In genomic region chr12:65279387-65280112, GRCh38 we compare ENCODE assay signal across 8 cellular contexts. TPM values are rescaled to one million over a fixed set of nuclear protein-coding genes. Genes with fewer than 3 reads are reported as not detected.
DNase-seq lines count a peak whose midpoint lies in the region; ATAC-seq and TF ChIP-seq lines count a peak whose summit lies in the region.

No MANE protein-coding gene starts in this region.

- peaks cover 65% of the 10 kb centered on the region for H3K79me2 ChIP-seq in osteoblast (ENCODE audit: insufficient read depth, low read length)

- H4K20me1 ChIP-seq in osteoblast (ENCODE audit: insufficient read depth, low read length), result peaks cover 39% of the 10 kb centered on the region

- H3K4me3 ChIP-seq in NT2/D1 (ENCODE audit: insufficient read length, low read depth), result peak overlapping the region; percentile 84
- H3K4me3 ChIP-seq in osteoblast (ENCODE audit: insufficient read depth, low read length), result peak overlapping the region; percentile 93

- no peaks in the 10 kb centered on the region for H3K36me3 Mint-ChIP-seq in endothelial cell (ENCODE audit: low read depth, unreplicated experiment)

- peaks cover 2% of the 10 kb centered on the region for H3K27me3 Mint-ChIP-seq in endothelial cell (ENCODE audit: unreplicated experiment)

- H3K4me2 ChIP-seq in osteoblast (ENCODE audit: insufficient read depth, low read length), result peak overlapping the region; percentile 76

- no peak for TF ChIP-seq CTCF in endothelial cell (IDR thresholded peaks at IDR 0.05; ENCODE audit: unreplicated experiment)
- no peak for TF ChIP-seq CTCF in osteoblast (IDR thresholded peaks at IDR 0.05; ENCODE audit: extremely low read depth, low read depth, low read length)

- H3K9me3 ChIP-seq in NT2/D1 (ENCODE audit: insufficient read depth, low read length) (no peaks in the 10 kb centered on the region), osteoblast (ENCODE audit: low read depth, low read length) (no peaks in the 10 kb centered on the region)

- H3K27me3 ChIP-seq in NT2/D1 (ENCODE audit: insufficient read depth, insufficient read length) (peaks cover 37% of the 10 kb centered on the region), osteoblast (ENCODE audit: insufficient read depth, low read length) (no peaks in the 10 kb centered on the region)

- ATAC-seq in GM19455 (IDR thresholded peaks at IDR 0.05; ENCODE audit: unreplicated experiment), result peak; percentile 28

- H2AFZ ChIP-seq in osteoblast (ENCODE audit: low read length), result peak overlapping the region; percentile 39

- H3K4me1 ChIP-seq in NT2/D1 (ENCODE audit: insufficient read depth, insufficient read length) (no peaks in the 10 kb centered on the region), osteoblast (ENCODE audit: insufficient read depth, low read length) (peaks cover 34% of the 10 kb centered on the region)

- H3K27ac Mint-ChIP-seq in endothelial cell (ENCODE audit: unreplicated experiment), result no peak overlapping the region

- no peaks in the 10 kb centered on the region for H3K9me3 Mint-ChIP-seq in endothelial cell (ENCODE audit: unreplicated experiment)

- H3K4me3 Mint-ChIP-seq in endothelial cell (ENCODE audit: unreplicated experiment), result peak overlapping the region; percentile 90

- peak overlapping the region; percentile 77 for H3K9ac ChIP-seq in NT2/D1 (ENCODE audit: insufficient read length, low read depth)

- H3K36me3 ChIP-seq in NT2/D1 (ENCODE audit: insufficient read depth, insufficient read length, low read length) (no peaks in the 10 kb centered on the region), osteoblast (ENCODE audit: insufficient read depth, low read length) (peaks cover 8% of the 10 kb centered on the region)

- intact Hi-C loops in posterior vena cava (cut with DNase I), result no loop called here

- peaks cover 5% of the 10 kb centered on the region for H3K4me1 Mint-ChIP-seq in endothelial cell (ENCODE audit: unreplicated experiment)

- DNase-seq in NT2/D1 (ENCODE audit: low read depth, low spot score) (no peak), endothelial cell (ENCODE audit: low spot score) (no peak), osteoblast (ENCODE audit: insufficient read length, low spot score, missing footprints) (no peak), DMS79 treated with DMSO at 0.1 percent for 48 hours (lab: John Stamatoyannopoulos, UW) (no peak), AML-193 (lab: John Stamatoyannopoulos, UW) (no peak), HPDE6-E6E7 (ENCODE audit: extremely low spot score) (no peak), posterior vena cava (ENCODE audit: low spot score) (no peak)

- H3K27ac ChIP-seq in osteoblast (ENCODE audit: low read depth, low read length), result peak overlapping the region; percentile 82

RNA-seq across cellular contexts. Expression of gene MSRB3, which starts 1.1 kb away (rescaled TPM):
- total RNA-seq in endothelial cell (ENCODE audit: unreplicated experiment) (19.9 TPM), osteoblast (72.4 and 81.0 TPM in 2 replicates), posterior vena cava (100 to 1,000 TPM; 299 to 329 TPM)
